In genomic region chr1:73635021-73635420, GRCh38 we compare ENCODE assay signal across 1 cellular context.
TF ChIP-seq lines count a peak whose summit lies in the region.

No MANE protein-coding gene starts in this region.

TF ChIP-seq in GM12878, 131 proteins besides CTCF, POLR2A, EP300 and RAD21 (continued from another document):
- TF ChIP-seq CUX1 (IDR thresholded peaks at IDR 0.05; ENCODE audit: insufficient replicate concordance, low read depth, low read length) (no peak), BRCA1 (IDR thresholded peaks at IDR 0.05; ENCODE audit: low read depth, low read length) (no peak), PML (IDR thresholded peaks at IDR 0.05; ENCODE audit: low read length) (no peak), ESRRA (IDR thresholded peaks at IDR 0.05; ENCODE audit: low read length) (no peak)
